Comparison of ENCODE assay signal across 19 cellular contexts in genomic region chr14:58665773-58666500, GRCh38. TPM values are rescaled to one million over a fixed set of nuclear protein-coding genes. Genes with fewer than 3 reads are reported as not detected.
A peak's percentile ranks its signal among the peaks of the same experiment; 100 is the strongest.
DNase-seq lines count a peak whose midpoint lies in the region; ATAC-seq lines count a peak whose summit lies in the region.
"Had no signal": no experiment of that assay in that cellular context is flagged by ENCODE, and none has a peak within 500 bp of the region (broad histone marks: within the 10 kb centered on the region; RNA-seq: fewer than 3 reads in every experiment).

No MANE protein-coding gene starts in this region.

- no peak overlapping the region for H3K4me2 ChIP-seq in GM23248 (ENCODE audit: unreplicated experiment)
- H3K4me2 ChIP-seq in trophoblast cell (ENCODE audit: low read length) = no peak overlapping the region

- H3K27me3 ChIP-seq in GM23248 (replicated peaks; ENCODE audit: insufficient read depth) (no peaks in the 10 kb centered on the region), trophoblast cell (ENCODE audit: insufficient read depth, low read length) (no peaks in the 10 kb centered on the region)
- H3K27me3 ChIP-seq: Peyer's patch had no signal

- no peak overlapping the region for H4K8ac ChIP-seq in trophoblast cell (ENCODE audit: low read depth, low read length)

- H2AFZ ChIP-seq in GM23248 (no peak overlapping the region), trophoblast cell (ENCODE audit: insufficient read depth, low read length, poor library complexity) (no peak overlapping the region)

- ATAC-seq in activated naive CD4-positive, alpha-beta T cell treated with anti-CD3 and anti-CD28 coated beads, Interleukin-2, amount 50 U/mL, for 72 hours = peak; percentile 56 to 79

- CTCF ChIA-PET in activated naive CD4-positive, alpha-beta T cell treated with anti-CD3 and anti-CD28 coated beads, Interleukin-2, amount 10 ng/mL, durations not matched to agents 7 days and 5 days (lab: Charles Lee) = interaction anchor here (0.8 to 0.9 kb wide), 2 partner anchors 15 to 23 kb away, joined by 3 read pairs; no protein-coding TSS in a partner anchor

- H3K36me3 Mint-ChIP-seq in activated naive CD4-positive, alpha-beta T cell treated with anti-CD3 and anti-CD28 coated beads, Interleukin-2, amount 50 U/mL, for 72 hours = peaks cover 0 to 6% of the 10 kb centered on the region in 2 donors
- peaks cover 2% of the 10 kb centered on the region for H3K36me3 Mint-ChIP-seq in activated naive CD4-positive, alpha-beta T cell treated with anti-CD3 and anti-CD28 coated beads, Interleukin-2, amount 10 ng/mL, durations not matched to agents 7 days and 5 days
- H3K36me3 Mint-ChIP-seq: CD8-positive, alpha-beta memory T cell had no signal

- no peak overlapping the region for H3K27ac Mint-ChIP-seq in activated naive CD4-positive, alpha-beta T cell treated with anti-CD3 and anti-CD28 coated beads, Interleukin-2, amount 50 U/mL, for 72 hours
- no peak overlapping the region for H3K27ac Mint-ChIP-seq in activated naive CD4-positive, alpha-beta T cell treated with anti-CD3 and anti-CD28 coated beads, Interleukin-2, amount 10 ng/mL, durations not matched to agents 7 days and 5 days
- H3K27ac Mint-ChIP-seq: CD8-positive, alpha-beta memory T cell had no signal

- no peak overlapping the region for H4K91ac ChIP-seq in trophoblast cell (ENCODE audit: low read depth, low read length)

- H3K27me3 Mint-ChIP-seq in activated naive CD4-positive, alpha-beta T cell treated with anti-CD3 and anti-CD28 coated beads, Interleukin-2, amount 10 ng/mL, durations not matched to agents 7 days and 5 days = no peaks in the 10 kb centered on the region

- H3K4me3 ChIP-seq in GM23248 (no peak overlapping the region), trophoblast cell (ENCODE audit: low read depth, low read length) (no peak overlapping the region)
- H3K4me3 ChIP-seq: Peyer's patch had no signal

- H4K20me1 ChIP-seq in GM23248 (ENCODE audit: insufficient read depth) = no peaks in the 10 kb centered on the region

- peak overlapping the region; percentile 47 for H2AK5ac ChIP-seq in trophoblast cell (ENCODE audit: low read length)

- no peak overlapping the region for H3K4ac ChIP-seq in trophoblast cell (ENCODE audit: low read depth, low read length)

- peaks cover 14% of the 10 kb centered on the region for H3K4me1 ChIP-seq in GM23248 (ENCODE audit: insufficient read depth)
- peaks cover 12 to 15% of the 10 kb centered on the region in 2 experiments for H3K4me1 ChIP-seq in trophoblast cell (ENCODE audit: control insufficient read depth in 1 of 2, insufficient read depth in 2 of 2, low read length in 2 of 2)
- H3K4me1 ChIP-seq: Peyer's patch had no signal

- peaks cover 4% of the 10 kb centered on the region for H3K79me1 ChIP-seq in trophoblast cell (ENCODE audit: low read length)

- H3K79me2 ChIP-seq in GM23248 (ENCODE audit: insufficient read depth) (no peaks in the 10 kb centered on the region), trophoblast cell (ENCODE audit: control insufficient read depth, insufficient read depth, low read length, poor library complexity) (peaks cover 2% of the 10 kb centered on the region)

- no peak overlapping the region for H2BK5ac ChIP-seq in trophoblast cell (ENCODE audit: low read depth, low read length, poor library complexity)

- H3K27ac ChIP-seq in GM23248 (no peak overlapping the region), trophoblast cell (ENCODE audit: low read depth, low read length) (no peak overlapping the region)
- H3K27ac ChIP-seq: C4-2B, Peyer's patch had no signal

- H3K9ac ChIP-seq in GM23248 = no peak overlapping the region
- H3K9ac ChIP-seq in trophoblast cell (ENCODE audit: low read length) = no peak overlapping the region

- H3K36me3 ChIP-seq in GM23248 (ENCODE audit: low read depth) = no peaks in the 10 kb centered on the region
- no peaks in the 10 kb centered on the region for H3K36me3 ChIP-seq in trophoblast cell (ENCODE audit: control insufficient read depth in 1 of 2, insufficient read depth in 2 of 2, low read length in 2 of 2)
- H3K36me3 ChIP-seq: Peyer's patch had no signal

- no peak overlapping the region for H2BK120ac ChIP-seq in trophoblast cell (ENCODE audit: insufficient read depth, low read length, poor library complexity)

- H3K9me3 Mint-ChIP-seq in activated naive CD4-positive, alpha-beta T cell treated with anti-CD3 and anti-CD28 coated beads, Interleukin-2, amount 50 U/mL, for 72 hours = no peaks in the 10 kb centered on the region
- H3K9me3 Mint-ChIP-seq in activated naive CD4-positive, alpha-beta T cell treated with anti-CD3 and anti-CD28 coated beads, Interleukin-2, amount 10 ng/mL, durations not matched to agents 7 days and 5 days = no peaks in the 10 kb centered on the region

- H4K12ac ChIP-seq in trophoblast cell (ENCODE audit: low read depth, low read length) = no peak overlapping the region

- 0 out of 2 replicates have a peak, but pooled peaks cover 10% of the 10 kb centered on the region for H3F3A ChIP-seq in GM23248 (ENCODE audit: insufficient read depth)

- no peak overlapping the region for H3K4me3 Mint-ChIP-seq in activated naive CD4-positive, alpha-beta T cell treated with anti-CD3 and anti-CD28 coated beads, Interleukin-2, amount 10 ng/mL, durations not matched to agents 7 days and 5 days
- H3K4me3 Mint-ChIP-seq: CD8-positive, alpha-beta memory T cell had no signal

- H2BK12ac ChIP-seq in trophoblast cell (ENCODE audit: low read length) = peak overlapping the region; percentile 36

- H3K14ac ChIP-seq in trophoblast cell (ENCODE audit: low read length) = no peak overlapping the region

- DNase-seq in activated naive CD4-positive, alpha-beta T cell treated with anti-CD3 and anti-CD28 coated beads, Interleukin-2, amount 50 U/mL, for 72 hours (ENCODE audit: low spot score in 2 of 2) = no peak
- DNase-seq in activated naive CD4-positive, alpha-beta T cell treated with anti-CD3 and anti-CD28 coated beads, Interleukin-2, amount 10 ng/mL, durations not matched to agents 7 days and 5 days = no peak
- peak; percentile 14 for DNase-seq in GM23248
- DNase-seq in NCI-H82 treated with DMSO at 0.1 percent for 48 hours (lab: John Stamatoyannopoulos, UW; ENCODE audit: unreplicated experiment) = peak; percentile 74
- DNase-seq in trophoblast cell = no peak
- DNase-seq in NCI-H446 (lab: John Stamatoyannopoulos, UW) = no peak
- DNase-seq in stimulated activated CD4-positive, alpha-beta T cell treated with anti-CD3 and anti-CD28 coated beads, Interleukin-4, amount 100 ng/mL, for 1 hour = no peak
- DNase-seq: Calu3; CD8-positive, alpha-beta memory T cell; H7; KBM-7; NCI-H1092; NCI-H1436 treated with DMSO at 0.1 percent for 48 hours; NCI-H1930; NCI-H510A; NCI-H774; Peyer's patch had no signal

- no peak overlapping the region for H3K23ac ChIP-seq in trophoblast cell (ENCODE audit: low read length)

- no peak overlapping the region for H3K18ac ChIP-seq in trophoblast cell (ENCODE audit: low read length)

- H3K9me3 ChIP-seq in GM23248 (ENCODE audit: low read depth) (no peaks in the 10 kb centered on the region), trophoblast cell (ENCODE audit: insufficient read depth, low read depth, low read length) (no peaks in the 10 kb centered on the region)
- H3K9me3 ChIP-seq: Peyer's patch had no signal

- no peaks in the 10 kb centered on the region for H3K9me2 ChIP-seq in GM23248 (ENCODE audit: insufficient read depth)

- H3K4me1 Mint-ChIP-seq in activated naive CD4-positive, alpha-beta T cell treated with anti-CD3 and anti-CD28 coated beads, Interleukin-2, amount 10 ng/mL, durations not matched to agents 7 days and 5 days = peaks cover 35% of the 10 kb centered on the region

- WGBS in GM23248 (ENCODE audit: low coverage in 1 of 2, low lambda C conversion rate in 2 of 2, missing lambda C conversion rate in 2 of 2), 2 experiments = 78 to 79% methylated on average over 3 of the region's 3 CpGs
- WGBS in trophoblast cell (ENCODE audit: extremely low coverage, insufficient coverage, insufficient read length) = no CpG with 5 or more reads among the region's 3 CpGs

- in situ Hi-C loops in GM23248 (cut with MboI) = no loop called here

RNA-seq across cellular contexts. Expression of gene DACT1, which starts 28.2 kb away (rescaled TPM):
- 10 to 100 TPM in 1 of 2 donors, 1 to 10 TPM in 1; 1.7 to 12.2 TPM for total RNA-seq in activated naive CD4-positive, alpha-beta T cell treated with anti-CD3 and anti-CD28 coated beads, Interleukin-2, amount 50 U/mL, for 72 hours
- total RNA-seq in GM23248 (2014; rRNA removed; shearing (Covaris generic)) = 21.2 and 26.9 TPM in 2 replicates
- 6.5 and 6.8 TPM in 2 replicates for polyA plus RNA-seq in GM23248 (2016; fragmentation: Nextera tagmentation; extraction: Ambion mirVana)
- polyA plus RNA-seq in trophoblast cell (2013) = 75.1 and 80.9 TPM in 2 replicates
- total RNA-seq: Calu3, OCI-LY7 had no signal

Comparison
In these comparisons a context has a peak if more than half of its experiments do, and no peak if none do; other contexts are left out.
1. DNase-seq: peak in GM23248 (single experiment) and NCI-H82 treated with DMSO at 0.1 percent for 48 hours (single experiment); none in activated naive CD4-positive, alpha-beta T cell treated with anti-CD3 and anti-CD28 coated beads, Interleukin-2, amount 50 U/mL, for 72 hours (0 of 2), activated naive CD4-positive, alpha-beta T cell treated with anti-CD3 and anti-CD28 coated beads, Interleukin-2, amount 10 ng/mL, durations not matched to agents 7 days and 5 days (single experiment), trophoblast cell (0 of 2), NCI-H446 (0 of 2) and stimulated activated CD4-positive, alpha-beta T cell treated with anti-CD3 and anti-CD28 coated beads, Interleukin-4, amount 100 ng/mL, for 1 hour (single experiment).